ENCODE assay signal across 22 cellular contexts in the genomic region with DNA sequence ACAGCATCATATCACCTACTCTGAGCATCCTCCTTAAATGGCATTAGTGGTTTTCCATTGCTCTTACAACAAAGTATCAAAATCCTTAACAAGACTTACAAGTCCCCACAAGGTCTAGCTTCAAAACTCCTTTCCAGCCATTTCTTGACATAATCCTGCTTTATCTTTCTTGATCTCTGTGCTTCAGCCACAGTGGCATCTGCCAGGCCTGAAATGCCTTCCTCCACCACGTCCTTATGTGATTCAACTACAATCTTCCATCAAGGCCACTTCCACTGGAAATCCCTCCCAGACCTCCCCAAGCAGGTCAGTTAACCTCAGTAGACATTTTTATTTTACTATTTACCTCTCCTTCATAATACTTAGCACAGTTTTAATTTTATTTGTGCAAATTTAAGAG. TPM values are rescaled to one million over a fixed set of nuclear protein-coding genes. Genes with fewer than 3 reads are reported as not detected.
DNase-seq lines count a peak whose midpoint lies in the region; ATAC-seq and TF ChIP-seq lines count a peak whose summit lies in the region.
"Had no signal": no experiment of that assay in that cellular context is flagged by ENCODE, and none has a peak within 500 bp of the region (broad histone marks: within the 10 kb centered on the region; RNA-seq: fewer than 3 reads in every experiment).

No MANE protein-coding gene starts in this region.

- intact Hi-C loops in right cardiac atrium (cut with DNase I), result no loop called here

- no peak overlapping the region for H4K91ac ChIP-seq in H9 (ENCODE audit: insufficient read length, low read depth, low read length)

- H4K8ac ChIP-seq in H9 (replicated peaks; ENCODE audit: insufficient read length, low read depth, low read length), result no peak overlapping the region

- H4K20me1 ChIP-seq in H9 (ENCODE audit: control insufficient read depth, insufficient read depth, insufficient read length), result no peaks in the 10 kb centered on the region

- no peak overlapping the region for H3K18ac ChIP-seq in H9 (ENCODE audit: insufficient read length, low read depth, low read length)

- H3K4ac ChIP-seq in H9 (ENCODE audit: low read depth, low read length), result no peak overlapping the region

- H3T11ph ChIP-seq in H9 (ENCODE audit: low read length), result no peak overlapping the region

- no peak overlapping the region for H2BK5ac ChIP-seq in H9 (ENCODE audit: insufficient read length, low read length)

- H3K79me1 ChIP-seq in H9 (ENCODE audit: insufficient read depth, low read depth, low read length, poor library complexity, severe bottlenecking), result no peaks in the 10 kb centered on the region

- peaks cover 3 to 4% (median 3%) of the 10 kb centered on the region in 3 experiments; a peak in 5 of 7 replicates for H3K36me3 Mint-ChIP-seq in H9 (ENCODE audit: insufficient read depth in 1 of 3, low read depth in 3 of 3)
- H3K36me3 Mint-ChIP-seq: CD8-positive, alpha-beta T cell had no signal

- no peaks in the 10 kb centered on the region for H3K27me3 Mint-ChIP-seq in H9 (ENCODE audit: low read depth)

- no peaks in the 10 kb centered on the region for H3K23me2 ChIP-seq in H9 (ENCODE audit: insufficient read length, low read depth, low read length, poor library complexity, severe bottlenecking)

- no peak overlapping the region for H4K5ac ChIP-seq in H9 (ENCODE audit: insufficient read length, low read depth, low read length)

- H2AK5ac ChIP-seq in H9 (ENCODE audit: insufficient read length, low read length), result no peak overlapping the region

- peaks cover 26 to 40% of the 10 kb centered on the region in 2 experiments for H3K4me1 Mint-ChIP-seq in H9
- H3K4me1 Mint-ChIP-seq: B cell had no signal

- no peak overlapping the region for H2BK12ac ChIP-seq in H9 (ENCODE audit: insufficient read length, low read depth, low read length)

- H3K4me2 ChIP-seq in H9 (ENCODE audit: insufficient read depth, insufficient read length, low read length), result no peak overlapping the region

- H3K23ac ChIP-seq in H9 (ENCODE audit: insufficient read length, low read depth, low read length), result no peak overlapping the region

- H3K4me3 Mint-ChIP-seq in H9, result no peak overlapping the region
- H3K4me3 Mint-ChIP-seq: B cell; CD8-positive, alpha-beta T cell had no signal

- no peak overlapping the region for H3K4me3 ChIP-seq in right cardiac atrium (ENCODE audit: low read length)
- H3K4me3 ChIP-seq: SJCRH30 had no signal

- H3K27ac Mint-ChIP-seq in H9, result peak overlapping the region in 2 of 3 experiments; percentile 29 to 50; a peak in 3 of 7 replicates
- H3K27ac Mint-ChIP-seq: B cell; CD8-positive, alpha-beta T cell had no signal

- DNase-seq in DMS 273 (lab: John Stamatoyannopoulos, UW; ENCODE audit: unreplicated experiment) (peak; percentile 51), H9 (no peak), NCI-H82 treated with DMSO at 0.1 percent for 48 hours (lab: John Stamatoyannopoulos, UW; ENCODE audit: unreplicated experiment) (peak; percentile 82), NCI-H2081 (lab: John Stamatoyannopoulos, UW) (no peak), right cardiac atrium (no peak)
- no peak for DNase-seq in stimulated activated naive CD4-positive, alpha-beta T cell (lab: John Stamatoyannopoulos, UW)
- DNase-seq: Caco-2; CD8-positive, alpha-beta T cell; KBM-7; MM.1S; NCI-H2029; NCI-H226; NCI-H510A; NCI-H748 treated with DMSO at 0.1 percent for 48 hours; NK-92 treated with Interleukin-12 subunit alpha and Interleukin-12 subunit beta, amount 100 ng/mL, for 24 hours; PC-3; SJCRH30; T-helper 2 cell had no signal

- H2BK20ac ChIP-seq in H9 (ENCODE audit: low read depth, low read length, poor library complexity, severe bottlenecking), result no peak overlapping the region

- H2BK15ac ChIP-seq in H9 (ENCODE audit: low read depth, low read length), result no peak overlapping the region

- no peak overlapping the region for H2AFZ ChIP-seq in H9 (ENCODE audit: low read length)

- H3K14ac ChIP-seq in H9 (ENCODE audit: insufficient read depth, low read length), result no peak overlapping the region

- ATAC-seq in HG02642 (IDR thresholded peaks at IDR 0.05; ENCODE audit: poor library complexity, unreplicated experiment), result no peak
- ATAC-seq in right cardiac atrium, result no peak
- ATAC-seq: CD8-positive, alpha-beta T cell; PC-3; Right ventricle myocardium inferior had no signal

- TF ChIP-seq CTCF in H9 (conservative IDR thresholded peaks at IDR 0.05), result no peak

- no peak overlapping the region for H3K9ac ChIP-seq in H9 (ENCODE audit: extremely low read depth, insufficient read length, low read length)

- H3K9me3 ChIP-seq in H9 (ENCODE audit: control insufficient read depth, low read depth, low read length), result no peaks in the 10 kb centered on the region
- H3K9me3 ChIP-seq in right cardiac atrium (ENCODE audit: control insufficient read depth, low read length), result no peaks in the 10 kb centered on the region
- H3K9me3 ChIP-seq: Caco-2, SJCRH30 had no signal

- H3K4me1 ChIP-seq in H9 (ENCODE audit: insufficient read depth, low read length) (no peaks in the 10 kb centered on the region), right cardiac atrium (ENCODE audit: control insufficient read depth, insufficient read depth, low read length) (peaks cover 2% of the 10 kb centered on the region)
- H3K4me1 ChIP-seq: Caco-2, SJCRH30 had no signal

- no peak overlapping the region for H2BK120ac ChIP-seq in H9 (ENCODE audit: low read depth, low read length, poor library complexity, severe bottlenecking)

- H3K79me2 ChIP-seq in H9 (ENCODE audit: insufficient read depth, low read length), result no peaks in the 10 kb centered on the region

- H3K27ac ChIP-seq in H9 (ENCODE audit: insufficient read length, low read depth, low read length) (no peak overlapping the region), right cardiac atrium (ENCODE audit: low read length) (no peak overlapping the region)
- H3K27ac ChIP-seq: C4-2B, SJCRH30 had no signal

- no CpG with 5 or more reads among the region's 1 CpG for WGBS in H9 (ENCODE audit: extremely low coverage, insufficient read length, low lambda C conversion rate)
- WGBS in right cardiac atrium, result 82% methylated on average over 1 of the region's 1 CpG

- H3K9me3 Mint-ChIP-seq in H9, result peaks cover 3 to 6% of the 10 kb centered on the region in 2 experiments; a peak in 4 of 5 replicates

- no peaks in the 10 kb centered on the region for H3K27me3 ChIP-seq in H9 (ENCODE audit: insufficient read depth, low read length)
- no peaks in the 10 kb centered on the region for H3K27me3 ChIP-seq in right cardiac atrium (ENCODE audit: control insufficient read depth, insufficient read depth)
- H3K27me3 ChIP-seq: SJCRH30 had no signal

- H3K56ac ChIP-seq in H9 (ENCODE audit: insufficient read length, low read depth, low read length), result no peak overlapping the region

RNA-seq across cellular contexts. Expression of a gene that starts 37.6 kb away (rescaled TPM):
- 3.9 and 4.2 TPM in 2 replicates for total RNA-seq in H9 (2021)
- total RNA-seq in right cardiac atrium, result 10 to 100 TPM; 21.2 to 28.2 (median 25.3) TPM
- polyA plus RNA-seq in right cardiac atrium, result 6.1 TPM

Comparison
In these comparisons a context has a peak if more than half of its experiments do, and no peak if none do; other contexts are left out.
1. DNase-seq: peak in DMS 273 (single experiment) and NCI-H82 treated with DMSO at 0.1 percent for 48 hours (single experiment); none in H9 (single experiment), stimulated activated naive CD4-positive, alpha-beta T cell (0 of 6), NCI-H2081 (0 of 2) and right cardiac atrium (0 of 3).